In the genomic region with DNA sequence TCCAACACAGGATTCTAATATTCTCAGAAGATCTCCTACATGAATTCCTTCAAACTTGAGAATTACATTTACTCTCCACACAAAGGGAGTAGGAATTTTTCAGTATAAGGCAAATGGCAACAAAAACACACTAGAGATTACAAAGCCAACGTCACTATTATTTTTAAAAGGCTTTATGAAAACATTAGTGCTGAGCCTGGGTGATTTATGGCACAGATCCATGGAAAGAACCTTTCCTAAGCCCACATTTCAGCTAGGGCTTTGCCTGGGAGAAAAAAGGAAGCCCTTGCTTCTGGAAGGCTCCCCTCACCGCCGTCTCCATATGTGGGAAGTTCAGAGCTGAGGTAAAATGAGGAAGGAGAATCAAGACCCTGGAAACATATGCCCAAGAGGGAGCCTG, we compare ENCODE assay signal across 24 cellular contexts.
"Had no signal": no experiment of that assay in that cellular context is flagged by ENCODE, and none has a peak within 500 bp of the region (broad histone marks: within the 10 kb centered on the region; RNA-seq: fewer than 3 reads in every experiment).

No MANE protein-coding gene starts in this region.

- H3K27me3 Mint-ChIP-seq: dendritic cell treated with granulocyte-macrophage colony-stimulating factor and Interleukin-4, amounts not matched to agents 40 ng/mL and 50 ng/mL, for 4 days had no signal

- H3K4me1 Mint-ChIP-seq: activated naive CD8-positive, alpha-beta T cell treated with anti-CD3 and anti-CD28 coated beads for 36 hours had no signal

- H3K4me3 ChIP-seq: breast epithelium, gastroesophageal sphincter, SJSA1 had no signal

- DNase-seq: activated CD4-positive, alpha-beta T cell treated with anti-CD3 and anti-CD28 coated beads for 1 hour; activated CD4-positive, alpha-beta T cell treated with anti-CD3 and anti-CD28 coated beads, Interleukin-2, amount 50 U/mL, for 1 hour; activated CD8-positive, alpha-beta memory T cell treated with anti-CD3 and anti-CD28 coated beads, Interleukin-2, amount 50 U/mL, for 4 hours; activated naive CD4-positive, alpha-beta T cell treated with Interleukin-2 at 50 U/mL for 16 hours; activated naive CD8-positive, alpha-beta T cell treated with anti-CD3 and anti-CD28 coated beads for 36 hours; activated T-cell treated with anti-CD3 and anti-CD28 coated beads, Interleukin-2, amount 50 U/mL, for 48 hours; effector CD8-positive, alpha-beta T cell; head of caudate nucleus; hypothalamus; islet precursor cell; left cardiac atrium; mesenchymal stem cell; nucleus accumbens; posterior cingulate gyrus; small intestine; stimulated activated CD4-positive, alpha-beta T cell treated with anti-CD3 and anti-CD28 coated beads, Interleukin-15, amount 100 ng/mL, for 24 hours; stimulated activated naive CD4-positive, alpha-beta T cell; T-helper 1 cell; WERI-Rb-1 had no signal

- H3K27ac ChIP-seq: breast epithelium, gastroesophageal sphincter, SJSA1, WERI-Rb-1 had no signal

- ATAC-seq: gastroesophageal sphincter, left cardiac atrium, sciatic nerve had no signal

- H3K9me3 Mint-ChIP-seq: activated naive CD8-positive, alpha-beta T cell treated with anti-CD3 and anti-CD28 coated beads for 36 hours; dendritic cell treated with granulocyte-macrophage colony-stimulating factor and Interleukin-4, amounts not matched to agents 40 ng/mL and 50 ng/mL, for 4 days had no signal

- H3K4me3 Mint-ChIP-seq: activated naive CD8-positive, alpha-beta T cell treated with anti-CD3 and anti-CD28 coated beads for 36 hours; dendritic cell treated with granulocyte-macrophage colony-stimulating factor and Interleukin-4, amounts not matched to agents 40 ng/mL and 50 ng/mL, for 4 days had no signal

- H3K36me3 ChIP-seq: breast epithelium, gastroesophageal sphincter, SJSA1, WERI-Rb-1 had no signal

- H3K27me3 ChIP-seq: gastroesophageal sphincter, SJSA1 had no signal

- H3K36me3 Mint-ChIP-seq: activated naive CD8-positive, alpha-beta T cell treated with anti-CD3 and anti-CD28 coated beads for 36 hours had no signal

- H3K27ac Mint-ChIP-seq: activated naive CD8-positive, alpha-beta T cell treated with anti-CD3 and anti-CD28 coated beads for 36 hours; dendritic cell treated with granulocyte-macrophage colony-stimulating factor and Interleukin-4, amounts not matched to agents 40 ng/mL and 50 ng/mL, for 4 days had no signal
